ENCODE assay signal across 8 cellular contexts in the genomic region with DNA sequence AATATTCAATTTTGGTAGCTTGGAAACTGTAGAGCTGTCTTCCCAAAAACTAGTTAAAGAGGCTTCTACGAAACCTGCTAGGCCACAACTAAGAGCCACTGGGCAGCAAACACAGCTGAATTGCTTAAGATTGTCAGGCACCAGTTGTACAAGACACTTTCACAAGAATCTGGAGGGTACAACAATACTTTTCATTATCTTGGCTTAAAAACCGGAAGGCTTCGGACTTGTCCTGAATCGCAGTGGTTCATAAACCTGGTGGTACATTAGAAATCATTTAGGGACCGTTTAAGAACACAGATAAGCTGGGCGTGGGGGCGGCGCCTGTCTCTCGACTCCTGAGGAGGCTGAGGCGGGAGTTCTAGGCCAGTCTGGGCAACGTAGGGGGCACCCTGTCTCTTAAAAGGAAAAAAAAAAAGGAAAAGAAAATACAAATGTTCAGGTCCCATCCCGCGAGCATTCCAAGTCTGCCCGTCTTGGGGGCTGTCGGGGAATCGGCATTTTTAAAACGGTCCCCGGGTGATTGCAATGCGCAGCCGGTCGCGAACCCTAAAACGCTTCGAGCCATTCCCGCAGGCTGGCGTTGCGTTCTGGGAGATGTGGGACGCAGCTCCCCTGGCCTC. TPM values are rescaled to one million over a fixed set of nuclear protein-coding genes. Genes with fewer than 3 reads are reported as not detected.
DNase-seq lines count a peak whose midpoint lies in the region; ATAC-seq and TF ChIP-seq lines count a peak whose summit lies in the region.

No MANE protein-coding gene starts in this region.

- DNase-seq in ACHN: peak; percentile 24
- DNase-seq in NCI-H510A treated with DMSO at 0.1 percent for 48 hours (lab: John Stamatoyannopoulos, UW): peak; percentile 9
- DNase-seq in activated T-cell treated with anti-CD3 and anti-CD28 coated beads, Interleukin-2, amount 50 U/mL, for 4 hours: peak; percentile 25
- DNase-seq in fibroblast of the aortic adventitia (ENCODE audit: low read depth): peak; percentile 49
- no peak for DNase-seq in natural killer cell

- peak; percentile 23 for ATAC-seq in GM18867 (IDR thresholded peaks at IDR 0.05; ENCODE audit: unreplicated experiment)
- ATAC-seq in activated T-cell treated with anti-CD3 and anti-CD28 coated beads, Interleukin-2, amount 50 U/mL, for 4 hours: peak; percentile 28 to 35
- peak; percentile 27 to 43 (median 34) for ATAC-seq in natural killer cell
- ATAC-seq in HG03045 (IDR thresholded peaks at IDR 0.05; ENCODE audit: unreplicated experiment): no peak

- H3K36me3 Mint-ChIP-seq in activated T-cell treated with anti-CD3 and anti-CD28 coated beads, Interleukin-2, amount 50 U/mL, for 4 hours (ENCODE audit: insufficient read depth): peaks cover 2% of the 10 kb centered on the region
- no peaks in the 10 kb centered on the region for H3K36me3 Mint-ChIP-seq in natural killer cell

- no peak for TF ChIP-seq CTCF in fibroblast of the aortic adventitia (IDR thresholded peaks at IDR 0.05; ENCODE audit: insufficient read depth, low read length)
- TF ChIP-seq CTCF in natural killer cell (IDR thresholded peaks at IDR 0.05): no peak

- H3K9me3 Mint-ChIP-seq in activated T-cell treated with anti-CD3 and anti-CD28 coated beads, Interleukin-2, amount 50 U/mL, for 4 hours: no peaks in the 10 kb centered on the region
- H3K9me3 Mint-ChIP-seq in natural killer cell: no peaks in the 10 kb centered on the region

- peak overlapping the region; percentile 96 for H3K4me3 Mint-ChIP-seq in activated T-cell treated with anti-CD3 and anti-CD28 coated beads, Interleukin-2, amount 50 U/mL, for 4 hours
- peak overlapping the region; percentile 100 for H3K4me3 Mint-ChIP-seq in natural killer cell

- peak overlapping the region; percentile 79 for H3K27ac ChIP-seq in urinary bladder (ENCODE audit: low read depth)

- peak overlapping the region; percentile 87 to 90 for H3K27ac Mint-ChIP-seq in natural killer cell

- no peaks in the 10 kb centered on the region for H3K4me1 ChIP-seq in urinary bladder (ENCODE audit: insufficient read depth)

- H3K4me1 Mint-ChIP-seq in activated T-cell treated with anti-CD3 and anti-CD28 coated beads, Interleukin-2, amount 50 U/mL, for 4 hours (ENCODE audit: low read depth): peaks cover 28% of the 10 kb centered on the region
- H3K4me1 Mint-ChIP-seq in natural killer cell: peaks cover 26 to 28% of the 10 kb centered on the region in 2 donors

- peaks cover 2% of the 10 kb centered on the region for H3K36me3 ChIP-seq in urinary bladder (ENCODE audit: insufficient read depth)

- H3K4me3 ChIP-seq in fibroblast of the aortic adventitia (ENCODE audit: low read depth, low read length): peak overlapping the region; percentile 93
- peak overlapping the region; percentile 75 for H3K4me3 ChIP-seq in urinary bladder (ENCODE audit: low read depth, low read length)

- under 1% methylated on average over 28 of the region's 28 CpGs for WGBS in urinary bladder

- intact Hi-C loops in natural killer cell (cut with micrococcal nuclease): no loop called here

- in situ Hi-C loops in ACHN (cut with HindIII; ENCODE audit: low pct_ligation_motif_present, low pct_unique_long_range_greater_than_20kb, low sequenced_read_pairs): loop anchor here (25.0 kb wide), 1 partner anchor 286 kb away; no protein-coding TSS in a partner anchor

- H3K27me3 Mint-ChIP-seq in activated T-cell treated with anti-CD3 and anti-CD28 coated beads, Interleukin-2, amount 50 U/mL, for 4 hours (ENCODE audit: low read depth): no peaks in the 10 kb centered on the region
- no peaks in the 10 kb centered on the region for H3K27me3 Mint-ChIP-seq in natural killer cell (ENCODE audit: low read depth in 2 of 2)

RNA-seq across cellular contexts. Expression of a gene that starts 0.8 kb away (rescaled TPM):
- 10 to 100 TPM; 71.2 to 73.1 (median 72.9) TPM for total RNA-seq in activated T-cell treated with anti-CD3 and anti-CD28 coated beads, Interleukin-2, amount 50 U/mL, for 4 hours
- total RNA-seq in fibroblast of the aortic adventitia (ENCODE audit: low replicate concordance) (69.7 and 81.9 TPM in 2 replicates), natural killer cell (10 to 100 TPM; 33.4 to 37.6 (median 35.5) TPM), urinary bladder (74.6 TPM)
- 137 TPM for polyA plus RNA-seq in urinary bladder
